In the genomic region with DNA sequence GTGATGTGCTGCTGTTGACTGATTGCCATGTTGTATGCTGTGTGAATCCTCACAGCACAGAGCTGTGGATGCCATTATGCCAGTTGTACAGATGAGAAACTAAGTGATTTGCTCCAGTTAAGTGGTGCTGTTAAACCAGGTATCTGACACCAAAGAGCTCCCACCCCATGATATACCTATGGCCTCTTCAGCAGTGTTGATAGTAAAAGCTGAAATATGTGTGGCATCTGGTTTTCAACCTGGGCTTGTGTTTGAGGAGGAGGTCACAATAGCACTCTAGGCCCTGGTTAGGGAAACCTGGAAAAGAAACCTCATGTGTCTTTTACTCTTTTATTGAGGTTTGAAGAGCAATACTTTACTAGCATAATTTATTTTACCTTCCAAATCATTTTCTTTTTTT, we compare ENCODE assay signal across 1 cellular context.
TF ChIP-seq lines count a peak whose summit lies in the region.

No MANE protein-coding gene starts in this region.

TF ChIP-seq in GM23338, 12 proteins besides CTCF, POLR2A, EP300 and RAD21 (continued from another document):
- TF ChIP-seq ZNF462 (CRISPR knock-in tag; IDR thresholded peaks at IDR 0.05) (no peak), EZH2phosphoT487 (IDR thresholded peaks at IDR 0.05; ENCODE audit: unreplicated experiment) (no peak)
- TF ChIP-seq, protein P1, sequence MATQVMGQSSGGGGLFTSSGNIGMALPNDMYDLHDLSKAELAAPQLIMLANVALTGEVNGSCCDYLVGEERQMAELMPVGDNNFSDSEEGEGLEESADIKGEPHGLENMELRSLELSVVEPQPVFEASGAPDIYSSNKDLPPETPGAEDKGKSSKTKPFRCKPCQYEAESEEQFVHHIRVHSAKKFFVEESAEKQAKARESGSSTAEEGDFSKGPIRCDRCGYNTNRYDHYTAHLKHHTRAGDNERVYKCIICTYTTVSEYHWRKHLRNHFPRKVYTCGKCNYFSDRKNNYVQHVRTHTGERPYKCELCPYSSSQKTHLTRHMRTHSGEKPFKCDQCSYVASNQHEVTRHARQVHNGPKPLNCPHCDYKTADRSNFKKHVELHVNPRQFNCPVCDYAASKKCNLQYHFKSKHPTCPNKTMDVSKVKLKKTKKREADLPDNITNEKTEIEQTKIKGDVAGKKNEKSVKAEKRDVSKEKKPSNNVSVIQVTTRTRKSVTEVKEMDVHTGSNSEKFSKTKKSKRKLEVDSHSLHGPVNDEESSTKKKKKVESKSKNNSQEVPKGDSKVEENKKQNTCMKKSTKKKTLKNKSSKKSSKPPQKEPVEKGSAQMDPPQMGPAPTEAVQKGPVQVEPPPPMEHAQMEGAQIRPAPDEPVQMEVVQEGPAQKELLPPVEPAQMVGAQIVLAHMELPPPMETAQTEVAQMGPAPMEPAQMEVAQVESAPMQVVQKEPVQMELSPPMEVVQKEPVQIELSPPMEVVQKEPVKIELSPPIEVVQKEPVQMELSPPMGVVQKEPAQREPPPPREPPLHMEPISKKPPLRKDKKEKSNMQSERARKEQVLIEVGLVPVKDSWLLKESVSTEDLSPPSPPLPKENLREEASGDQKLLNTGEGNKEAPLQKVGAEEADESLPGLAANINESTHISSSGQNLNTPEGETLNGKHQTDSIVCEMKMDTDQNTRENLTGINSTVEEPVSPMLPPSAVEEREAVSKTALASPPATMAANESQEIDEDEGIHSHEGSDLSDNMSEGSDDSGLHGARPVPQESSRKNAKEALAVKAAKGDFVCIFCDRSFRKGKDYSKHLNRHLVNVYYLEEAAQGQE (IDR thresholded peaks at IDR 0.05; ENCODE audit: unreplicated experiment): no peak
